8 cellular contexts compared by ENCODE assay signal in the genomic region with DNA sequence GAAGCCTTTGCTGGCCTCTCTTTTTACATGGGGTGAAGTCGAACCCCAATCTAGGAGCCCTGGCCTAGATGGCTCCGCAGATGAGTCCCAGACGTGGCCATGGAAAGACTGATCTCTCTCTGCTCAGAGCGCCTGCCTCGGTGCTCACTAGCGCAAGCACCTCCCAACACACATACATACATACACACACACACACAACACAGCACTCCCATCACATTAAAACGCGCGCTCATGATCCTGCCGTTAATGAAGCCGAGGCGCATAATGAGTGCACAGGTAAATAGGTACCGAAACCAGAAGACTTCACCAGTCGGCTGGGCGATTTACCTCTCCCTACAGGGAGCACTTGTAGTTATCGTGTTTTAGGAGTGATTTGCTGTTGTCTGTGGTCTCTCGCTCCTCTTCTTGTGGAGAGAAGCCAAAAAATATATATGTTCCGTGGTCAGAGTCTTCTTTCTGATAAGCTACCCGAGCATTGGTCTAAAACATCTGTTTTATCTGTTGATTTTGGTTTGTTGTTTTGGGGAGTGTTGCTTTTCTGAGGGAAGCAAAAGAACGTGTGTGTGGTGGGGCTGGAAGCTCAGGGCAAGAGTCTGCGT.
DNase-seq lines count a peak whose midpoint lies in the region; ATAC-seq and TF ChIP-seq lines count a peak whose summit lies in the region.

No MANE protein-coding gene starts in this region.

- no peaks in the 10 kb centered on the region; the same call in 1 of the 2 replicates for H3K79me2 ChIP-seq in OCI-LY7 (ENCODE audit: insufficient read depth, low read depth, low read length)

- peak overlapping the region; percentile 94 for H3K4me2 ChIP-seq in OCI-LY7 (ENCODE audit: low read length)

- no peaks in the 10 kb centered on the region for H3K9me2 ChIP-seq in OCI-LY7 (ENCODE audit: insufficient read depth, low read length)

- BruUV-seq in OCI-LY7 (replicated peaks; lab: Mats Ljungman, UMichigan): TSS peak; percentile 92

- H4K20me1 ChIP-seq in OCI-LY7 (ENCODE audit: insufficient read depth, low read length): no peaks in the 10 kb centered on the region

- H3K4me3 ChIP-seq in OCI-LY7 (ENCODE audit: low read depth, low read length, poor library complexity, severe bottlenecking): peak overlapping the region; percentile 72
- H3K4me3 ChIP-seq in endodermal cell (ENCODE audit: low read length): peak overlapping the region; percentile 76
- H3K4me3 ChIP-seq in ovary: peak overlapping the region; percentile 37

- H3K4me1 ChIP-seq in OCI-LY7 (ENCODE audit: insufficient read depth, low read length, poor library complexity, severe bottlenecking) (peaks cover 33% of the 10 kb centered on the region), endodermal cell (ENCODE audit: control insufficient read depth, insufficient read depth, low read length) (no peaks in the 10 kb centered on the region), ovary (ENCODE audit: insufficient read depth) (peaks cover 2% of the 10 kb centered on the region)

- peak overlapping the region; percentile 84 for H2AFZ ChIP-seq in OCI-LY7 (ENCODE audit: low read length)

- peaks cover 23% of the 10 kb centered on the region for H3K4me1 Mint-ChIP-seq in T-helper 1 cell treated with Interleukin-12 subunit alpha and Interleukin-12 subunit beta and Interleukin-4 antibody, amounts not matched to agents 30 μg/mL and 1 μg/mL, for 36 hours (ENCODE audit: low read depth)
- H3K4me1 Mint-ChIP-seq in endodermal cell: peaks cover 22% of the 10 kb centered on the region

- no peak overlapping the region for H3K9ac ChIP-seq in endodermal cell (ENCODE audit: extremely low read depth, low read length, poor library complexity, severe bottlenecking)

- peak overlapping the region; percentile 62 for H3K4me3 Mint-ChIP-seq in T-helper 1 cell treated with Interleukin-12 subunit alpha and Interleukin-12 subunit beta and Interleukin-4 antibody, amounts not matched to agents 30 μg/mL and 1 μg/mL, for 36 hours
- H3K4me3 Mint-ChIP-seq in endodermal cell: peak overlapping the region; percentile 65

- H3K27me3 ChIP-seq in endodermal cell (ENCODE audit: control insufficient read depth, insufficient read depth, low read length, poor library complexity, severe bottlenecking): peaks cover 100% of the 10 kb centered on the region
- peaks cover 7% of the 10 kb centered on the region for H3K27me3 ChIP-seq in ovary

- no peak for DNase-seq in T-helper 1 cell
- peak; percentile 64 for DNase-seq in OCI-LY7 (ENCODE audit: low spot score)
- no peak for DNase-seq in endodermal cell
- DNase-seq in ovary: no peak
- DNase-seq in cortex of kidney (lab: John Stamatoyannopoulos, UW): no peak
- DNase-seq in SKM-1 (lab: John Stamatoyannopoulos, UW; ENCODE audit: unreplicated experiment): no peak

- 1 to 3% methylated on average over 10 to 21 of the region's 21 CpGs for WGBS in endodermal cell (ENCODE audit: insufficient coverage in 1 of 2, insufficient read length in 1 of 2), 2 experiments
- WGBS in ovary, 3 donors: 10 to 16% (median 13%) methylated on average over 21 of the region's 21 CpGs

- CTCF ChIA-PET in OCI-LY7 (lab: Charles Lee; ENCODE audit: unreplicated experiment): interaction anchor here (1.6 kb wide), 1 partner anchor 15 kb away, joined by 16 read pairs; no protein-coding TSS in a partner anchor

- no peaks in the 10 kb centered on the region for H3K9me3 ChIP-seq in OCI-LY7 (ENCODE audit: low read length)
- no peaks in the 10 kb centered on the region for H3K9me3 ChIP-seq in endodermal cell (ENCODE audit: control insufficient read depth, low read length)
- H3K9me3 ChIP-seq in ovary: peaks cover 0 to 5% of the 10 kb centered on the region in 2 donors

- peaks cover 11% of the 10 kb centered on the region for H3K36me3 Mint-ChIP-seq in T-helper 1 cell treated with Interleukin-12 subunit alpha and Interleukin-12 subunit beta and Interleukin-4 antibody, amounts not matched to agents 30 μg/mL and 1 μg/mL, for 36 hours (ENCODE audit: low read depth)
- no peaks in the 10 kb centered on the region for H3K36me3 Mint-ChIP-seq in endodermal cell (ENCODE audit: low read depth)

- no peak for TF ChIP-seq EP300 in ovary (IDR thresholded peaks at IDR 0.05)

- no peaks in the 10 kb centered on the region for H3K36me3 ChIP-seq in OCI-LY7 (ENCODE audit: insufficient read depth, low read length)
- H3K36me3 ChIP-seq in endodermal cell (ENCODE audit: control insufficient read depth, insufficient read depth, low read length): no peaks in the 10 kb centered on the region
- H3K36me3 ChIP-seq in ovary: no peaks in the 10 kb centered on the region

- intact Hi-C loops in OCI-LY7 (cut with micrococcal nuclease; ENCODE audit: unreplicated experiment): loop anchor here (1.0 to 5.0 kb wide), 7 partner anchors 60 to 1732 kb away; partner anchors contain the start of genes CCNH, CETN3 and TMEM161B
- intact Hi-C loops in ovary (cut with DNase I): no loop called here

- H3K27me3 Mint-ChIP-seq in T-helper 1 cell treated with Interleukin-12 subunit alpha and Interleukin-12 subunit beta and Interleukin-4 antibody, amounts not matched to agents 30 μg/mL and 1 μg/mL, for 36 hours (ENCODE audit: low read depth): peaks cover 85% of the 10 kb centered on the region
- H3K27me3 Mint-ChIP-seq in endodermal cell (ENCODE audit: insufficient read depth): peaks cover 97% of the 10 kb centered on the region

- TF ChIP-seq POLR2A in ovary (IDR thresholded peaks at IDR 0.05): no peak

- no peak for TF ChIP-seq CTCF in OCI-LY7 (conservative IDR thresholded peaks at IDR 0.05; ENCODE audit: low read length)
- no peak for TF ChIP-seq CTCF in endodermal cell (conservative IDR thresholded peaks at IDR 0.05)
- TF ChIP-seq CTCF in ovary (IDR thresholded peaks at IDR 0.05): no peak

- POLR2A ChIA-PET in OCI-LY7 (lab: Charles Lee): interaction anchor here (0.6 to 3.3 kb wide), 22 partner anchors 8 to 1734 kb away, joined by 3 to 88 read pairs (median 4); partner anchors contain the start of genes CCNH and CETN3

- peak; percentile 20 for ATAC-seq in HG02884 (IDR thresholded peaks at IDR 0.05; ENCODE audit: unreplicated experiment)

- peak overlapping the region; percentile 82 for H3K27ac Mint-ChIP-seq in T-helper 1 cell treated with Interleukin-12 subunit alpha and Interleukin-12 subunit beta and Interleukin-4 antibody, amounts not matched to agents 30 μg/mL and 1 μg/mL, for 36 hours
- no peak overlapping the region for H3K27ac Mint-ChIP-seq in endodermal cell

- H3K27ac ChIP-seq in OCI-LY7 (ENCODE audit: low read depth, low read length, poor library complexity, severe bottlenecking): peak overlapping the region; percentile 97
- H3K27ac ChIP-seq in endodermal cell (ENCODE audit: low read depth, low read length): peak overlapping the region; percentile 99
- peak overlapping the region in 1 of 2 donors; percentile 11 for H3K27ac ChIP-seq in ovary

- peaks cover 4% of the 10 kb centered on the region for H3K9me3 Mint-ChIP-seq in T-helper 1 cell treated with Interleukin-12 subunit alpha and Interleukin-12 subunit beta and Interleukin-4 antibody, amounts not matched to agents 30 μg/mL and 1 μg/mL, for 36 hours
- no peaks in the 10 kb centered on the region for H3K9me3 Mint-ChIP-seq in endodermal cell
